ENCODE assay signal across 9 cellular contexts in the genomic region with DNA sequence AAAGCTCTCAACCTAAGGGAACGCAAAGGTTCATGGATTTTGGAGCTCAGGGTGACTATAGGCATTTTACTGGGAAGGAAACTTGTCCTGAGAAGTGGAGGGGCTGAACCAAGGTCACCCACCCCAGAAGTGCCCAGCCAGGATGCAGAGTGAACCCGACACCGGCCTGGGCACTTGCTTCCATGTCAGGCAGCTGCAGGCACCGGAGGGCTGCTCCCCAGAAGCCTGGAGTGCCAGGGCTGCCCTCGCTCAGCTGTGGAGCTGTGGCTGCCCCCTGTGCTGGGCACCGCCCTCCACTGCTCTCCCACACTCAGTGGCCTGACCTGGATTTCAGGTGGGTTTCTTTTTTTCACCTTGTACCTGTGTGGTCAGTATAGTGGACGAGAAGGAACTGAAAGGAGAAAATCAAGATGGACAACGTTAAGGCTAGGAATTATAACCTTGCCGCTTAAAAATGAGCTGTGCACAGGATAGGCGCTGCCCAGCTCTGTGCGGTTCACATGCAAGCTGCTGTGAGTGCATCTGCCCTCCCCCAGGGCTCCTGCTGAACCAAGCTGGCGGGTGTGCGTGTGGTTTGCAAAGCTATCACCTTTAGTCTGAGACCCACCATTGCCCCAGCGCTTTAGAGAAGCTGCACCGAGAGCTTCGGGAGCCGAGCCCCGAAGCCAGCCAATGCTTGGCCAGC. TPM values are rescaled to one million over a fixed set of nuclear protein-coding genes. Genes with fewer than 3 reads are reported as not detected.
A peak's percentile ranks its signal among the peaks of the same experiment; 100 is the strongest.
DNase-seq lines count a peak whose midpoint lies in the region; ATAC-seq and TF ChIP-seq lines count a peak whose summit lies in the region.
"Had no signal": no experiment of that assay in that cellular context is flagged by ENCODE, and none has a peak within 500 bp of the region (broad histone marks: within the 10 kb centered on the region; RNA-seq: fewer than 3 reads in every experiment).

No MANE protein-coding gene starts in this region.

- no peaks in the 10 kb centered on the region for H3K9me3 Mint-ChIP-seq in CD4-positive, alpha-beta memory T cell
- no peaks in the 10 kb centered on the region for H3K9me3 Mint-ChIP-seq in dendritic cell treated with granulocyte-macrophage colony-stimulating factor and Interleukin-4, amounts not matched to agents 40 ng/mL and 50 ng/mL, for 4 days

- no peaks in the 10 kb centered on the region for H3K36me3 ChIP-seq in CD4-positive, alpha-beta memory T cell (ENCODE audit: insufficient read depth, low read length)
- peaks cover 4% of the 10 kb centered on the region; the same call in 1 of the 2 replicates for H3K36me3 ChIP-seq in OCI-LY1 (ENCODE audit: insufficient read depth, low read length)
- no peaks in the 10 kb centered on the region for H3K36me3 ChIP-seq in neuron (ENCODE audit: insufficient read depth, low read length)
- no peaks in the 10 kb centered on the region for H3K36me3 ChIP-seq in uterus

- H3K36me3 Mint-ChIP-seq in CD4-positive, alpha-beta memory T cell: peaks cover 0 to 13% of the 10 kb centered on the region in 2 donors
- H3K36me3 Mint-ChIP-seq in dendritic cell treated with granulocyte-macrophage colony-stimulating factor and Interleukin-4, amounts not matched to agents 40 ng/mL and 50 ng/mL, for 4 days (ENCODE audit: low read depth): peaks cover 49% of the 10 kb centered on the region

- peaks cover 27% of the 10 kb centered on the region for H3K79me2 ChIP-seq in OCI-LY1 (ENCODE audit: insufficient read depth, low read length)

- H3K4me1 Mint-ChIP-seq in CD4-positive, alpha-beta memory T cell: peaks cover 19 to 49% (median 33%) of the 10 kb centered on the region in 4 donors
- H3K4me1 Mint-ChIP-seq in dendritic cell treated with granulocyte-macrophage colony-stimulating factor and Interleukin-4, amounts not matched to agents 40 ng/mL and 50 ng/mL, for 4 days (ENCODE audit: low read depth): peaks cover 67% of the 10 kb centered on the region

- H3K4me3 Mint-ChIP-seq in CD4-positive, alpha-beta memory T cell: peak overlapping the region; percentile 69 to 92 (median 88)
- H3K4me3 Mint-ChIP-seq in dendritic cell treated with granulocyte-macrophage colony-stimulating factor and Interleukin-4, amounts not matched to agents 40 ng/mL and 50 ng/mL, for 4 days: peak overlapping the region; percentile 17

- no peaks in the 10 kb centered on the region for H3K9me2 ChIP-seq in OCI-LY1 (ENCODE audit: low read depth, low read length)

- H3K27ac Mint-ChIP-seq in CD4-positive, alpha-beta memory T cell: peak overlapping the region in 6 of 7 donors; percentile 56 to 95 (median 90)
- no peak overlapping the region for H3K27ac Mint-ChIP-seq in dendritic cell treated with granulocyte-macrophage colony-stimulating factor and Interleukin-4, amounts not matched to agents 40 ng/mL and 50 ng/mL, for 4 days

- DNase-seq in CD4-positive, alpha-beta memory T cell: no peak
- no peak for DNase-seq in uterus
- DNase-seq in NCI-H2196 treated with DMSO at 0.1 percent for 48 hours (lab: John Stamatoyannopoulos, UW; ENCODE audit: unreplicated experiment): no peak
- DNase-seq: NCI-H2029 had no signal

- H3K27me3 Mint-ChIP-seq in CD4-positive, alpha-beta memory T cell: no peaks in the 10 kb centered on the region
- H3K27me3 Mint-ChIP-seq in dendritic cell treated with granulocyte-macrophage colony-stimulating factor and Interleukin-4, amounts not matched to agents 40 ng/mL and 50 ng/mL, for 4 days: no peaks in the 10 kb centered on the region

- H3K4me2 ChIP-seq in OCI-LY1 (ENCODE audit: low read length): peak overlapping the region; percentile 85

- H2AFZ ChIP-seq in OCI-LY1 (ENCODE audit: low read length) (no peak overlapping the region), neuron (ENCODE audit: low read depth, low read length) (no peak overlapping the region)

- ATAC-seq in GM21381 (IDR thresholded peaks at IDR 0.05; ENCODE audit: unreplicated experiment) (no peak), HG02970 (IDR thresholded peaks at IDR 0.05; ENCODE audit: low FRiP score, unreplicated experiment) (no peak)

- POLR2A ChIA-PET in CD4-positive, alpha-beta memory T cell (lab: Charles Lee; ENCODE audit: partially characterized antibody): interaction anchor here (0.6 to 4.3 kb wide), 9 partner anchors 11 to 399 kb away, joined by 3 to 75 read pairs (median 5); a partner anchor contains a TSS

- no peak overlapping the region for H3K27ac ChIP-seq in CD4-positive, alpha-beta memory T cell (ENCODE audit: low read depth, low read length)
- peak overlapping the region; percentile 68 for H3K27ac ChIP-seq in OCI-LY1 (ENCODE audit: low read depth, low read length, poor library complexity, severe bottlenecking)
- no peak overlapping the region for H3K27ac ChIP-seq in uterus

- peaks cover 40% of the 10 kb centered on the region for H3K4me1 ChIP-seq in CD4-positive, alpha-beta memory T cell (ENCODE audit: insufficient read depth, low read length)
- peaks cover 71% of the 10 kb centered on the region for H3K4me1 ChIP-seq in OCI-LY1 (ENCODE audit: insufficient read depth, low read length, severe bottlenecking)
- peaks cover 21% of the 10 kb centered on the region for H3K4me1 ChIP-seq in neuron (ENCODE audit: insufficient read depth, low read length)
- H3K4me1 ChIP-seq in uterus: peaks cover 0 to 20% of the 10 kb centered on the region in 2 donors

- peak overlapping the region; percentile 93; the same call in 1 of the 2 replicates for H3K9ac ChIP-seq in OCI-LY1 (ENCODE audit: low read length)

- no peaks in the 10 kb centered on the region for H3K27me3 ChIP-seq in CD4-positive, alpha-beta memory T cell (ENCODE audit: insufficient read depth, low read length)
- no peaks in the 10 kb centered on the region for H3K27me3 ChIP-seq in OCI-LY1 (ENCODE audit: insufficient read depth, low read length)
- H3K27me3 ChIP-seq in neuron (ENCODE audit: insufficient read depth, low read length): no peaks in the 10 kb centered on the region
- no peaks in the 10 kb centered on the region for H3K27me3 ChIP-seq in uterus

- TF ChIP-seq CTCF in OCI-LY1 (IDR thresholded peaks at IDR 0.05; ENCODE audit: low read length) (no peak), uterus (IDR thresholded peaks at IDR 0.05) (no peak)

- TF ChIP-seq POLR2A in uterus (IDR thresholded peaks at IDR 0.05): no peak

- 0 out of 2 replicates have a peak, but pooled peaks cover 3% of the 10 kb centered on the region for H3F3A ChIP-seq in OCI-LY1 (ENCODE audit: insufficient read depth, low read length)

- no peak overlapping the region for H3K4me3 ChIP-seq in CD4-positive, alpha-beta memory T cell (ENCODE audit: low read length in 2 of 2)
- H3K4me3 ChIP-seq in OCI-LY1 (ENCODE audit: low read depth, low read length, poor library complexity, severe bottlenecking): peak overlapping the region; percentile 93
- H3K4me3 ChIP-seq in neuron (ENCODE audit: low read length): peak overlapping the region; percentile 94
- H3K4me3 ChIP-seq in uterus: no peak overlapping the region

- H4K20me1 ChIP-seq in OCI-LY1 (ENCODE audit: insufficient read depth, low read length): no peaks in the 10 kb centered on the region

- no peaks in the 10 kb centered on the region for H3K9me3 ChIP-seq in CD4-positive, alpha-beta memory T cell (ENCODE audit: control insufficient read depth in 1 of 2, low read length in 2 of 2)
- no peaks in the 10 kb centered on the region for H3K9me3 ChIP-seq in OCI-LY1 (ENCODE audit: low read length)
- H3K9me3 ChIP-seq in neuron (ENCODE audit: low read length): no peaks in the 10 kb centered on the region
- no peaks in the 10 kb centered on the region for H3K9me3 ChIP-seq in uterus

- intact Hi-C loops in CD4-positive, alpha-beta memory T cell (cut with micrococcal nuclease): loop anchor here (5.0 to 10.0 kb wide), 2 partner anchors 181 to 213 kb away; a partner anchor contains a TSS
- intact Hi-C loops in dendritic cell treated with granulocyte-macrophage colony-stimulating factor and Interleukin-4, amounts not matched to agents 40 ng/mL and 50 ng/mL, for 4 days (cut with micrococcal nuclease): loop anchor here (5.0 kb wide), 1 partner anchor 64 kb away; a partner anchor contains a TSS
- intact Hi-C loops in uterus (cut with DNase I; ENCODE audit: low total_unique reads): no loop called here

- CTCF ChIA-PET in CD4-positive, alpha-beta memory T cell (lab: Charles Lee; ENCODE audit: partially characterized antibody): interaction anchor here (1.3 kb wide), 1 partner anchor 12 kb away, joined by 4 read pairs; no protein-coding TSS in a partner anchor

RNA-seq across cellular contexts. Expression of a gene that starts 2.2 kb away (rescaled TPM):
- total RNA-seq in CD4-positive, alpha-beta memory T cell: 100 to 1,000 TPM; 238 to 248 TPM
- polyA plus RNA-seq in CD4-positive, alpha-beta memory T cell: 1 to 10 TPM in 1 of 2 donors, under 1 TPM in 1; 0.86 to 4.6 TPM
- 100 to 1,000 TPM in 1 of 4 donors, 10 to 100 TPM in 3; 17.4 to 113 (median 77.8) TPM for total RNA-seq in uterus

RNA-seq across cellular contexts. Expression of a gene that starts 30.1 kb away (rescaled TPM):
- total RNA-seq in CD4-positive, alpha-beta memory T cell: 10 to 100 TPM; 38.1 to 43.1 TPM
- 10 to 100 TPM in 1 of 2 donors, 1 to 10 TPM in 1; 4.8 to 10.7 TPM for polyA plus RNA-seq in CD4-positive, alpha-beta memory T cell
- total RNA-seq in uterus: 10 to 100 TPM; 10.6 to 59.0 (median 39.6) TPM

Comparison
In these comparisons a context has a peak if more than half of its experiments do, and no peak if none do; other contexts are left out.
1. H3K4me3 ChIP-seq: peak in OCI-LY1 (single experiment) and neuron (single experiment); none in CD4-positive, alpha-beta memory T cell (0 of 2) and uterus (0 of 2).